ENCODE assay signal across 9 cellular contexts in the genomic region with DNA sequence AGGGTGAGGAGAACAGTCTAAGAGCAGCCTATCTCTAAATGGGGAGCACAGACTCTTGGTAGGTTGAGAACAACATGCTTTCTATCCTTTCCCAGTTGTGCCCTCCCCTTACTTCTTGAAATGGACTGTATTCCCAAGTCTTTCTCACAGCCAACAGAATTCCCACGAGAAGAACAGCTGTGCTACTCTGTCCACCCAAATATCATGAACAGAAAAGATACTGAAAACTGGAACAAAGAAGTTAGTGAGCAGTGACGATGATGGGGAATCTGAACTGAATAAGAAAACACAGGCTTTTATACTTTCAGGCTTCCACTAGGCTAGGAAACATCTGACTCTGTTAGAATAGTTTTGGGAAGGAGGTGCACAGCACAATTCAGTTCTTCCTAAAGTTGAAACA. TPM values are rescaled to one million over a fixed set of nuclear protein-coding genes. Genes with fewer than 3 reads are reported as not detected.
DNase-seq lines count a peak whose midpoint lies in the region; ATAC-seq, FAIRE-seq and TF ChIP-seq lines count a peak whose summit lies in the region.
"Had no signal": no experiment of that assay in that cellular context is flagged by ENCODE, and none has a peak within 500 bp of the region (broad histone marks: within the 10 kb centered on the region; RNA-seq: fewer than 3 reads in every experiment).

No MANE protein-coding gene starts in this region.

- TF ChIP-seq CTCF in SK-N-SH (IDR thresholded peaks at IDR 0.05) (no peak), uterus (IDR thresholded peaks at IDR 0.05) (no peak)

- FAIRE-seq in HTR-8/SVneo (lab: Jason Lieb, UNC): no peak
- FAIRE-seq: A204.1 had no signal

- intact Hi-C loops in uterus (cut with DNase I; ENCODE audit: low total_unique reads): loop anchor here (10.0 kb wide), 1 partner anchor 87 kb away; a partner anchor contains a TSS

- H3K9me3 ChIP-seq in SK-N-SH (no peaks in the 10 kb centered on the region), skeletal muscle satellite cell (replicated peaks; ENCODE audit: low read length) (no peaks in the 10 kb centered on the region), uterus (no peaks in the 10 kb centered on the region)
- H3K9me3 ChIP-seq in effector memory CD4-positive, alpha-beta T cell (ENCODE audit: control insufficient read depth, low read length): no peaks in the 10 kb centered on the region

- peak overlapping the region in 1 of 2 experiments; percentile 11; a peak in 1 of 4 replicates for H3K4me3 ChIP-seq in SK-N-SH (ENCODE audit: low read depth in 2 of 2, low read length in 1 of 2)
- H3K4me3 ChIP-seq in effector memory CD4-positive, alpha-beta T cell (ENCODE audit: insufficient read depth, low read depth, low read length, poor library complexity, severe bottlenecking): no peak overlapping the region
- peak overlapping the region; percentile 86 for H3K4me3 ChIP-seq in skeletal muscle satellite cell (ENCODE audit: low read length)
- no peak overlapping the region for H3K4me3 ChIP-seq in uterus

- 87% methylated on average over 2 of the region's 2 CpGs for WGBS in SK-N-SH (ENCODE audit: low lambda C conversion rate)

- peaks cover 38 to 45% of the 10 kb centered on the region in 2 experiments for H3K36me3 ChIP-seq in SK-N-SH (replicated peaks in 1 of 2; ENCODE audit: control insufficient read depth in 1 of 2, insufficient read depth in 2 of 2, low read length in 1 of 2)
- H3K36me3 ChIP-seq in effector memory CD4-positive, alpha-beta T cell (ENCODE audit: control insufficient read depth, insufficient read depth, low read length): peaks cover 38% of the 10 kb centered on the region
- H3K36me3 ChIP-seq in skeletal muscle satellite cell (ENCODE audit: insufficient read depth, low read length): peaks cover 51% of the 10 kb centered on the region
- H3K36me3 ChIP-seq in uterus: no peaks in the 10 kb centered on the region

- no peaks in the 10 kb centered on the region for H3K27me3 ChIP-seq in SK-N-SH (ENCODE audit: insufficient read depth)
- no peaks in the 10 kb centered on the region for H3K27me3 ChIP-seq in effector memory CD4-positive, alpha-beta T cell (replicated peaks; ENCODE audit: control insufficient read depth, insufficient read depth, low read length, poor library complexity, severe bottlenecking)
- no peaks in the 10 kb centered on the region for H3K27me3 ChIP-seq in skeletal muscle satellite cell (ENCODE audit: control insufficient read depth, insufficient read depth, low read length)
- no peaks in the 10 kb centered on the region for H3K27me3 ChIP-seq in uterus

- TF ChIP-seq RAD21 in SK-N-SH (IDR thresholded peaks at IDR 0.05; ENCODE audit: low read length): no peak

- TF ChIP-seq POLR2A in uterus (IDR thresholded peaks at IDR 0.05): no peak

- POLR2A ChIA-PET in SK-N-SH (lab: Yijun Ruan, JAX): no interaction called here

- H3K4me2 ChIP-seq in SK-N-SH (peak overlapping the region; percentile 91; the same call in 1 of the 2 replicates), skeletal muscle satellite cell (ENCODE audit: low read length) (peak overlapping the region; percentile 77)

- peaks cover 75% of the 10 kb centered on the region for H3K79me2 ChIP-seq in SK-N-SH (ENCODE audit: insufficient read depth)

- H3F3A ChIP-seq in SK-N-SH (replicated peaks; ENCODE audit: insufficient read depth): peaks cover 14% of the 10 kb centered on the region

- H3K9me2 ChIP-seq in SK-N-SH: no peaks in the 10 kb centered on the region

- H3K27ac ChIP-seq in SK-N-SH (ENCODE audit: low read depth in 2 of 2, low read length in 1 of 2) (no peak overlapping the region), uterus (peak overlapping the region in 1 of 2 donors; percentile 49)
- H3K27ac ChIP-seq in effector memory CD4-positive, alpha-beta T cell (ENCODE audit: insufficient read depth, low read length, poor library complexity, severe bottlenecking): peak overlapping the region; percentile 9

- DNase-seq in SK-N-SH (no peak), uterus (no peak), HTR-8/SVneo (ENCODE audit: insufficient read length, low spot score) (no peak)
- DNase-seq in effector memory CD4-positive, alpha-beta T cell: no peak
- DNase-seq: NCI-H446 had no signal

- CTCF ChIA-PET in SK-N-SH (lab: Yijun Ruan, JAX): interaction anchor here (1.0 to 1.2 kb wide), 2 partner anchors 8 to 266 kb away, joined by 3 read pairs; no protein-coding TSS in a partner anchor

- peaks cover 72% of the 10 kb centered on the region for H4K20me1 ChIP-seq in SK-N-SH (ENCODE audit: insufficient read depth)

- no peak for ATAC-seq in SK-N-SH treated with all-trans-retinoic acid at 6 μM for 48 hours
- ATAC-seq: sciatic nerve had no signal

- H3K9ac ChIP-seq in SK-N-SH (no peak overlapping the region), skeletal muscle satellite cell (ENCODE audit: low read depth, low read length) (peak overlapping the region; percentile 99)

- peaks cover 29 to 30% of the 10 kb centered on the region in 2 experiments for H3K4me1 ChIP-seq in SK-N-SH (ENCODE audit: control insufficient read depth in 1 of 2, insufficient read depth in 2 of 2, low read depth in 1 of 2, low read length in 1 of 2)
- H3K4me1 ChIP-seq in effector memory CD4-positive, alpha-beta T cell (ENCODE audit: control insufficient read depth, insufficient read depth, low read length, poor library complexity, severe bottlenecking): peaks cover 47% of the 10 kb centered on the region
- peaks cover 30% of the 10 kb centered on the region for H3K4me1 ChIP-seq in skeletal muscle satellite cell (ENCODE audit: control insufficient read depth, insufficient read depth, low read length)
- peaks cover 14 to 25% of the 10 kb centered on the region in 2 donors for H3K4me1 ChIP-seq in uterus

- TF ChIP-seq EP300 in SK-N-SH (IDR thresholded peaks at IDR 0.05; ENCODE audit: borderline replicate concordance in 1 of 2, low read depth in 1 of 2, low read length in 1 of 2): no peak

- H2AFZ ChIP-seq in SK-N-SH (ENCODE audit: low read depth): no peak overlapping the region

TF ChIP-seq in SK-N-SH, 30 proteins besides CTCF, POLR2A, EP300 and RAD21 (continues in another document):
- TF ChIP-seq FOXJ3 (CRISPR knock-in tag; IDR thresholded peaks at IDR 0.05): no peak
- TF ChIP-seq GABPA (IDR thresholded peaks at IDR 0.05; ENCODE audit: low read depth): no peak
- no peak for TF ChIP-seq FOXM1 (IDR thresholded peaks at IDR 0.05; ENCODE audit: low read depth)
- TF ChIP-seq MXI1 (IDR thresholded peaks at IDR 0.05; ENCODE audit: low read depth, low read length): no peak
- TF ChIP-seq, protein P1, sequence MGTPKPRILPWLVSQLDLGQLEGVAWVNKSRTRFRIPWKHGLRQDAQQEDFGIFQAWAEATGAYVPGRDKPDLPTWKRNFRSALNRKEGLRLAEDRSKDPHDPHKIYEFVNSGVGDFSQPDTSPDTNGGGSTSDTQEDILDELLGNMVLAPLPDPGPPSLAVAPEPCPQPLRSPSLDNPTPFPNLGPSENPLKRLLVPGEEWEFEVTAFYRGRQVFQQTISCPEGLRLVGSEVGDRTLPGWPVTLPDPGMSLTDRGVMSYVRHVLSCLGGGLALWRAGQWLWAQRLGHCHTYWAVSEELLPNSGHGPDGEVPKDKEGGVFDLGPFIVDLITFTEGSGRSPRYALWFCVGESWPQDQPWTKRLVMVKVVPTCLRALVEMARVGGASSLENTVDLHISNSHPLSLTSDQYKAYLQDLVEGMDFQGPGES (IDR thresholded peaks at IDR 0.05; ENCODE audit: low read depth, low read length): no peak
- TF ChIP-seq RCOR1 (IDR thresholded peaks at IDR 0.05; ENCODE audit: low read length): no peak
- no peak for TF ChIP-seq NRF1 (IDR thresholded peaks at IDR 0.05; ENCODE audit: low read depth, low read length)

TF ChIP-seq in SK-N-SH treated with all-trans-retinoic acid at 6 μM for 48 hours, 23 proteins besides CTCF, POLR2A, EP300 and RAD21:
- TF ChIP-seq TOX (CRISPR knock-in tag; IDR thresholded peaks at IDR 0.05; ENCODE audit: borderline replicate concordance): no peak
- no peak for TF ChIP-seq ZFP3 (CRISPR knock-in tag; IDR thresholded peaks at IDR 0.05)

RNA-seq across cellular contexts. Expression of a gene that starts 3.4 kb away (rescaled TPM):
- 523 and 644 TPM in 2 replicates for polyA plus RNA-seq in SK-N-SH (2012; rRNA removed)
- 840 and 1,075 TPM in 2 replicates for polyA plus RNA-seq in SK-N-SH (2012; cell fraction: cytosol; rRNA removed)
- 157 and 212 TPM in 2 replicates for polyA plus RNA-seq in SK-N-SH (2012; cell fraction: nucleus; rRNA removed)
- total RNA-seq in skeletal muscle satellite cell (2012; rRNA removed): 1,147 and 1,336 TPM in 2 replicates
- total RNA-seq in uterus: 1,000 to 10,000 TPM in 2 of 4 donors, 100 to 1,000 TPM in 2; 942 to 2,684 (median 1,304) TPM

RNA-seq across cellular contexts. Expression of a gene that starts 30.4 kb away (rescaled TPM):
- polyA plus RNA-seq in SK-N-SH (2012; rRNA removed): 10.3 and 10.9 TPM in 2 replicates
- polyA plus RNA-seq in SK-N-SH (2012; cell fraction: cytosol; rRNA removed): 10.1 and 13.0 TPM in 2 replicates
- polyA plus RNA-seq in SK-N-SH (2012; cell fraction: nucleus; rRNA removed): 9.2 and 15.5 TPM in 2 replicates
- total RNA-seq in skeletal muscle satellite cell (2012; rRNA removed): 14.2 and 15.0 TPM in 2 replicates
- 10 to 100 TPM in 2 of 4 donors, 1 to 10 TPM in 1, not detected in 1; 6.0 to 71.7 (median 28.6) TPM for total RNA-seq in uterus

RNA-seq across cellular contexts. Expression of a gene that starts 33.6 kb away (rescaled TPM):
- polyA plus RNA-seq in SK-N-SH (2012; rRNA removed): 38.9 and 40.5 TPM in 2 replicates
- polyA plus RNA-seq in SK-N-SH (2012; cell fraction: cytosol; rRNA removed): 65.3 and 83.2 TPM in 2 replicates
- 12.5 and 25.3 TPM in 2 replicates for polyA plus RNA-seq in SK-N-SH (2012; cell fraction: nucleus; rRNA removed)
- 103 and 126 TPM in 2 replicates for total RNA-seq in skeletal muscle satellite cell (2012; rRNA removed)
- 100 to 1,000 TPM in 3 of 4 donors, 10 to 100 TPM in 1; 80.7 to 236 (median 141) TPM for total RNA-seq in uterus

RNA-seq across cellular contexts. Expression of a gene that starts 41.4 kb away (rescaled TPM):
- polyA plus RNA-seq in SK-N-SH (2012; rRNA removed): 1.2 and 1.5 TPM in 2 replicates
- polyA plus RNA-seq in SK-N-SH (2012; cell fraction: cytosol; rRNA removed): 1.0 and 1.4 TPM in 2 replicates
- polyA plus RNA-seq in SK-N-SH (2012; cell fraction: nucleus; rRNA removed): 0.39 and 0.61 TPM in 2 replicates
- 0.25 and 0.44 TPM in 2 replicates for total RNA-seq in skeletal muscle satellite cell (2012; rRNA removed)
- total RNA-seq in uterus: 10 to 100 TPM in 1 of 4 donors, 1 to 10 TPM in 3; 2.4 to 10.5 (median 7.3) TPM
